1 cellular context compared by ENCODE assay signal in the genomic region with DNA sequence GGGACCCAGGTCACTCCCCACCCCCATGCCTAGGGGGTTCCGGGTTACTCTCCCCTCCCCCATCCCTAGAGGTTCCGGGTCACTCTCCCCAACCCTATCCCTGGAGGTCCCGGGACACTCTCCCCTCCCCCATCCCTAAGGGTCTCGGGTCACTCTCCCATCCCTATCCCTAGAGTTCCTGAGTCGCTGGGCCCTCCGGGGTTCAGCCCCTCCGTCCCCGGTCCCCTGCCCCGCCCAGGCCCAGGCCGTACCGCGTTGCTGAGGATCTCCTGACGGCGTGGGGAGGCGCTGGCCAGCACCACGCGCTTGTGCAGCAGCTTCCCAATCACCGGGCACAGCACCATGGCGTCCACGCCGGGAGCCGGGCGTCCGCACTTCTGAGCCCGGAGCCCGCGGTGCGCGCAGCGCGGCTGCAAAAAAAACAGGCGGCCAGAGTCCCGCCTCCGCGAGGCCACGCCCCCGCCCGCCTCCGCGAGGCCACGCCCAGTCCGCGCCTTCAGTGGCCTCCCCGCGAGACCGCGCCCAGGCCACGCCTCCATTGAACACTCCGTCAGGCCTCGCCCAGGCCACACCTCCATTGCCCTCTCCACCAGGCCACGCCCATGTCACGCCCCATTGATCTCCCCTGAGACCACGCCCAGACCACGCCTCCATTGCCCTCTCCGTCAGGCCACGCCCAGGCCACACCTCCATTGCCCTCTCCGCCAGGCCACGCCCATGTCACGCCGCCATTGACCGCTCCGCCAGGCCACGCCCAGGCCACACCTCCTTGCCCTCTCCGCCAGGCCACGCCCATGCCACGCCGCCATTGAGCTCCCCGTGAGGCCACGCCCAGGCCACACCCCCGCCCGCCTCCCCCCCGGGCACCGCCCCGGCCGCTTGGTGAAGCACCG.
TF ChIP-seq lines count a peak whose summit lies in the region.

A gene with protein sequence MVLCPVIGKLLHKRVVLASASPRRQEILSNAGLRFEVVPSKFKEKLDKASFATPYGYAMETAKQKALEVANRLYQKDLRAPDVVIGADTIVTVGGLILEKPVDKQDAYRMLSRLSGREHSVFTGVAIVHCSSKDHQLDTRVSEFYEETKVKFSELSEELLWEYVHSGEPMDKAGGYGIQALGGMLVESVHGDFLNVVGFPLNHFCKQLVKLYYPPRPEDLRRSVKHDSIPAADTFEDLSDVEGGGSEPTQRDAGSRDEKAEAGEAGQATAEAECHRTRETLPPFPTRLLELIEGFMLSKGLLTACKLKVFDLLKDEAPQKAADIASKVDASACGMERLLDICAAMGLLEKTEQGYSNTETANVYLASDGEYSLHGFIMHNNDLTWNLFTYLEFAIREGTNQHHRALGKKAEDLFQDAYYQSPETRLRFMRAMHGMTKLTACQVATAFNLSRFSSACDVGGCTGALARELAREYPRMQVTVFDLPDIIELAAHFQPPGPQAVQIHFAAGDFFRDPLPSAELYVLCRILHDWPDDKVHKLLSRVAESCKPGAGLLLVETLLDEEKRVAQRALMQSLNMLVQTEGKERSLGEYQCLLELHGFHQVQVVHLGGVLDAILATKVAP (minus strand): TSS at position 413 of the 893 bp plus-strand sequence. CDS start 69 bp downstream, at position 344.

TF ChIP-seq in H1, 55 proteins besides CTCF, POLR2A, EP300 and RAD21 (continued from another document and continues in another):
- TF ChIP-seq, protein P1, sequence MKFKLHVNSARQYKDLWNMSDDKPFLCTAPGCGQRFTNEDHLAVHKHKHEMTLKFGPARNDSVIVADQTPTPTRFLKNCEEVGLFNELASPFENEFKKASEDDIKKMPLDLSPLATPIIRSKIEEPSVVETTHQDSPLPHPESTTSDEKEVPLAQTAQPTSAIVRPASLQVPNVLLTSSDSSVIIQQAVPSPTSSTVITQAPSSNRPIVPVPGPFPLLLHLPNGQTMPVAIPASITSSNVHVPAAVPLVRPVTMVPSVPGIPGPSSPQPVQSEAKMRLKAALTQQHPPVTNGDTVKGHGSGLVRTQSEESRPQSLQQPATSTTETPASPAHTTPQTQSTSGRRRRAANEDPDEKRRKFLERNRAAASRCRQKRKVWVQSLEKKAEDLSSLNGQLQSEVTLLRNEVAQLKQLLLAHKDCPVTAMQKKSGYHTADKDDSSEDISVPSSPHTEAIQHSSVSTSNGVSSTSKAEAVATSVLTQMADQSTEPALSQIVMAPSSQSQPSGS (IDR thresholded peaks at IDR 0.05; ENCODE audit: low read length): no peak
- TF ChIP-seq, protein P2, sequence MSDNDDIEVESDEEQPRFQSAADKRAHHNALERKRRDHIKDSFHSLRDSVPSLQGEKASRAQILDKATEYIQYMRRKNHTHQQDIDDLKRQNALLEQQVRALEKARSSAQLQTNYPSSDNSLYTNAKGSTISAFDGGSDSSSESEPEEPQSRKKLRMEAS (IDR thresholded peaks at IDR 0.05): peak; percentile 27
- no peak for TF ChIP-seq RNF2 (IDR thresholded peaks at IDR 0.05; ENCODE audit: borderline replicate concordance, low read depth, low read length, missing control alignments, poor library complexity, severe bottlenecking)
- TF ChIP-seq RFX5 (IDR thresholded peaks at IDR 0.05; ENCODE audit: borderline replicate concordance, low read depth, low read length): no peak
- TF ChIP-seq SP2 (IDR thresholded peaks at IDR 0.05; ENCODE audit: low read length): no peak
- no peak for TF ChIP-seq BCL11A (IDR thresholded peaks at IDR 0.05; ENCODE audit: low read depth in 2 of 2, low read length in 2 of 2)
- TF ChIP-seq HDAC6 (IDR thresholded peaks at IDR 0.05; ENCODE audit: low read depth, low read length): peak; percentile 6
- TF ChIP-seq KDM4A (IDR thresholded peaks at IDR 0.05; ENCODE audit: low read depth, low read length, severe bottlenecking): no peak
- no peak for TF ChIP-seq KDM5A (IDR thresholded peaks at IDR 0.05; ENCODE audit: low read length)
- TF ChIP-seq CTBP2 (IDR thresholded peaks at IDR 0.05; ENCODE audit: borderline replicate concordance, insufficient read depth, insufficient read length, low read length): no peak
- peak; percentile 75; the same call in 1 of the 2 replicates for TF ChIP-seq SP1 (IDR thresholded peaks at IDR 0.05; ENCODE audit: low read depth, low read length)
- peak; percentile 86 for TF ChIP-seq SP4 (IDR thresholded peaks at IDR 0.05; ENCODE audit: low read length)
- TF ChIP-seq SIX5 (IDR thresholded peaks at IDR 0.05; ENCODE audit: low read depth, low read length): no peak
- no peak for TF ChIP-seq SAP30 (IDR thresholded peaks at IDR 0.05; ENCODE audit: insufficient read depth, insufficient replicate concordance, low read length)
- no peak for TF ChIP-seq EZH2 (IDR thresholded peaks at IDR 0.05; ENCODE audit: low read depth, low read length, severe bottlenecking)
- TF ChIP-seq POU5F1 (IDR thresholded peaks at IDR 0.05; ENCODE audit: low read depth, low read length): no peak
- no peak for TF ChIP-seq NRF1 (IDR thresholded peaks at IDR 0.05; ENCODE audit: low read depth, low read length)
- peak; percentile 92 for TF ChIP-seq TBP (IDR thresholded peaks at IDR 0.05; ENCODE audit: low read depth, low read length)
- peak; percentile 55 for TF ChIP-seq ASH2L (IDR thresholded peaks at IDR 0.05; ENCODE audit: low read length)
- TF ChIP-seq JUND (IDR thresholded peaks at IDR 0.05; ENCODE audit: low read length): no peak
- TF ChIP-seq PHF8 (conservative IDR thresholded peaks at IDR 0.05; ENCODE audit: low read depth, low read length): peak; percentile 95
- no peak for TF ChIP-seq NANOG (IDR thresholded peaks at IDR 0.05; ENCODE audit: insufficient read depth, low read depth, low read length, poor library complexity, severe bottlenecking)
- TF ChIP-seq GABPA (IDR thresholded peaks at IDR 0.05; ENCODE audit: borderline replicate concordance, insufficient read depth, low read length): no peak
- TF ChIP-seq TEAD4 (IDR thresholded peaks at IDR 0.05; ENCODE audit: low read depth, low read length): no peak
- TF ChIP-seq RXRA (IDR thresholded peaks at IDR 0.05; ENCODE audit: insufficient read depth, low read depth, low read length): no peak
- TF ChIP-seq YY1 (IDR thresholded peaks at IDR 0.05; ENCODE audit: low read depth, low read length): peak; percentile 86
- TF ChIP-seq MAFK (IDR thresholded peaks at IDR 0.05; ENCODE audit: low read depth, low read length): no peak
- no peak for TF ChIP-seq KDM1A (IDR thresholded peaks at IDR 0.05; ENCODE audit: borderline replicate concordance, low read length)
- peak; percentile 92 for TF ChIP-seq POLR2AphosphoS5 (IDR thresholded peaks at IDR 0.05; ENCODE audit: low read depth, low read length)
- TF ChIP-seq, protein P3, sequence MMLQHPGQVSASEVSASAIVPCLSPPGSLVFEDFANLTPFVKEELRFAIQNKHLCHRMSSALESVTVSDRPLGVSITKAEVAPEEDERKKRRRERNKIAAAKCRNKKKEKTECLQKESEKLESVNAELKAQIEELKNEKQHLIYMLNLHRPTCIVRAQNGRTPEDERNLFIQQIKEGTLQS (IDR thresholded peaks at IDR 0.05; ENCODE audit: insufficient read depth, low read depth, low read length): no peak
- TF ChIP-seq SRF (IDR thresholded peaks at IDR 0.05; ENCODE audit: low read depth, low read length): no peak
- peak; percentile 80 for TF ChIP-seq CHD2 (IDR thresholded peaks at IDR 0.05; ENCODE audit: low read length)
- TF ChIP-seq SUZ12 (IDR thresholded peaks at IDR 0.05; ENCODE audit: low read length): no peak
- TF ChIP-seq BACH1 (IDR thresholded peaks at IDR 0.05; ENCODE audit: low read length): peak; percentile 92
- TF ChIP-seq TAF7 (optimal IDR thresholded peaks at IDR 0.05; ENCODE audit: borderline replicate concordance, low read depth, low read length): peak; percentile 96
- TF ChIP-seq GTF2F1 (IDR thresholded peaks at IDR 0.05; ENCODE audit: borderline replicate concordance, low read depth, low read length): no peak
- TF ChIP-seq SIN3A (conservative IDR thresholded peaks at IDR 0.05 in 1 of 2, IDR thresholded peaks at IDR 0.05 in 1 of 2; ENCODE audit: low read depth in 1 of 2, low read length in 2 of 2): peak; percentile 53 to 75; a peak in 2 of 4 replicates
- no peak for TF ChIP-seq FOSL1 (IDR thresholded peaks at IDR 0.05; ENCODE audit: insufficient read depth, low read depth, low read length)
- no peak for TF ChIP-seq CBX5 (IDR thresholded peaks at IDR 0.05; ENCODE audit: low read depth, low read length)
- no peak for TF ChIP-seq TCF12 (IDR thresholded peaks at IDR 0.05; ENCODE audit: low read depth, low read length)
- peak; percentile 98 for TF ChIP-seq TAF1 (IDR thresholded peaks at IDR 0.05; ENCODE audit: low read depth, low read length)
- TF ChIP-seq CHD1 (IDR thresholded peaks at IDR 0.05; ENCODE audit: low read depth, low read length): no peak
- no peak for TF ChIP-seq CBX8 (IDR thresholded peaks at IDR 0.05; ENCODE audit: borderline replicate concordance, low read depth, low read length)
- TF ChIP-seq HDAC2 (IDR thresholded peaks at IDR 0.05; ENCODE audit: borderline replicate concordance in 1 of 2, low read depth in 2 of 2, low read length in 2 of 2): 0 out of 4 replicates have a peak, but pooled peaks of 1 of the 2 experiments have one; percentile 31
- TF ChIP-seq RBBP5 (IDR thresholded peaks at IDR 0.05; ENCODE audit: borderline replicate concordance, low read depth, low read length): peak; percentile 52; the same call in 1 of the 2 replicates
- TF ChIP-seq, protein P4, sequence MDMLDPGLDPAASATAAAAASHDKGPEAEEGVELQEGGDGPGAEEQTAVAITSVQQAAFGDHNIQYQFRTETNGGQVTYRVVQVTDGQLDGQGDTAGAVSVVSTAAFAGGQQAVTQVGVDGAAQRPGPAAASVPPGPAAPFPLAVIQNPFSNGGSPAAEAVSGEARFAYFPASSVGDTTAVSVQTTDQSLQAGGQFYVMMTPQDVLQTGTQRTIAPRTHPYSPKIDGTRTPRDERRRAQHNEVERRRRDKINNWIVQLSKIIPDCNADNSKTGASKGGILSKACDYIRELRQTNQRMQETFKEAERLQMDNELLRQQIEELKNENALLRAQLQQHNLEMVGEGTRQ (IDR thresholded peaks at IDR 0.05; ENCODE audit: low read length): no peak
- TF ChIP-seq SIRT6 (IDR thresholded peaks at IDR 0.05; ENCODE audit: low read length): no peak
- peak; percentile 13; the same call in 1 of the 2 replicates for TF ChIP-seq EGR1 (IDR thresholded peaks at IDR 0.05; ENCODE audit: borderline replicate concordance, low read depth, low read length)
- TF ChIP-seq ZNF274 (IDR thresholded peaks at IDR 0.05; ENCODE audit: borderline replicate concordance, extremely low read depth, low read length): no peak
- TF ChIP-seq, protein P5, sequence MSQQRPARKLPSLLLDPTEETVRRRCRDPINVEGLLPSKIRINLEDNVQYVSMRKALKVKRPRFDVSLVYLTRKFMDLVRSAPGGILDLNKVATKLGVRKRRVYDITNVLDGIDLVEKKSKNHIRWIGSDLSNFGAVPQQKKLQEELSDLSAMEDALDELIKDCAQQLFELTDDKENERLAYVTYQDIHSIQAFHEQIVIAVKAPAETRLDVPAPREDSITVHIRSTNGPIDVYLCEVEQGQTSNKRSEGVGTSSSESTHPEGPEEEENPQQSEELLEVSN (IDR thresholded peaks at IDR 0.05): peak; percentile 33; the same call in 1 of the 2 replicates
